20 cellular contexts compared by ENCODE assay signal in the genomic region with DNA sequence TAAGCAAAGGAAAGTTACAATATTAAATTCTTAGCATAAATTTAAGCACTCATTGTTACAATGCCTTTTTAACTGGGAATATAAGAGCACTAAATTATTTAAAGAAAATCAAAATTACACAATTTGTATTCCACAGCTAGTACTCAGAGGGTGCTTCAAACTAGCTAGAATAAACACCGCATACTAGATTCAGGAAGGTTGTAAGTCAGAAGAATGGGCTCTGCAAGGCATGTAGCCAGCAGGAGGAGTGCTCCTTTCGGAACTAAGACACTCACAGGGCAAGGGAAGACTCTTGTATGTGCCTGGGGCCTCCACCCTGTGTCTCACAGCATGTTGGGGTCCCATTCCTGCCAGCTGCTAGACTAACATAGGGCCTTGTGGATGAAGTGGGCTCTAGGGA.
DNase-seq lines count a peak whose midpoint lies in the region; ATAC-seq and TF ChIP-seq lines count a peak whose summit lies in the region.
"Had no signal": no experiment of that assay in that cellular context is flagged by ENCODE, and none has a peak within 500 bp of the region (broad histone marks: within the 10 kb centered on the region; RNA-seq: fewer than 3 reads in every experiment).

No MANE protein-coding gene starts in this region.

- H3K79me2 ChIP-seq in mammary epithelial cell (ENCODE audit: insufficient read depth, low read length): no peaks in the 10 kb centered on the region

- ATAC-seq in natural killer cell treated with Interleukin-12 subunit alpha and Interleukin-12 subunit beta and Interleukin-15 and Interleukin-18, amount 100 ng/mL, for 72 hours: no peak
- ATAC-seq in natural killer cell (no peak), left lung (peak; percentile 90), upper lobe of right lung (peak; percentile 63), GM21423 (IDR thresholded peaks at IDR 0.05; ENCODE audit: unreplicated experiment) (no peak)
- ATAC-seq: A549; CD8-positive, alpha-beta T cell had no signal

- peak overlapping the region; percentile 7 for H2BK5ac ChIP-seq in neuronal stem cell (ENCODE audit: low read length)

- no peaks in the 10 kb centered on the region for H3K27me3 Mint-ChIP-seq in natural killer cell treated with Interleukin-12 subunit alpha and Interleukin-12 subunit beta and Interleukin-15 and Interleukin-18, amount 100 ng/mL, for 72 hours
- H3K27me3 Mint-ChIP-seq in natural killer cell (ENCODE audit: low read depth in 2 of 2): no peaks in the 10 kb centered on the region
- H3K27me3 Mint-ChIP-seq: B cell; CD4-positive, alpha-beta T cell had no signal

- H3K4me2 ChIP-seq in neuronal stem cell (ENCODE audit: insufficient read depth, low read length, poor library complexity, severe bottlenecking) (no peak overlapping the region), mammary epithelial cell (ENCODE audit: insufficient read depth, low read depth, low read length) (no peak overlapping the region)
- H3K4me2 ChIP-seq: A549; BLaER1 treated with 17β-estradiol and CSF1 and Interleukin-3, amounts not matched to agents 10 nM and 100 nM had no signal

- no peak overlapping the region for H3K14ac ChIP-seq in neuronal stem cell (ENCODE audit: low read length)

- peak overlapping the region; percentile 83 for H4K8ac ChIP-seq in neuronal stem cell (ENCODE audit: low read depth, low read length)

- H3K27ac ChIP-seq in left lung (no peak overlapping the region), neuronal stem cell (replicated peaks; ENCODE audit: low read length) (no peak overlapping the region), upper lobe of right lung (no peak overlapping the region), mammary epithelial cell (ENCODE audit: insufficient read depth, low read depth, low read length) (no peak overlapping the region)
- H3K27ac ChIP-seq: 22Rv1; A549; BLaER1 treated with 17β-estradiol and CSF1 and Interleukin-3, amounts not matched to agents 10 nM and 100 nM; C4-2B had no signal

- no peak overlapping the region for H3K4ac ChIP-seq in neuronal stem cell (ENCODE audit: low read length)

- no peak overlapping the region for H2AK5ac ChIP-seq in neuronal stem cell (ENCODE audit: low read depth, low read length)

- H3K9ac ChIP-seq in neuronal stem cell (ENCODE audit: low read depth, low read length, poor library complexity) (no peak overlapping the region), mammary epithelial cell (ENCODE audit: insufficient read depth, low read length) (no peak overlapping the region)
- H3K9ac ChIP-seq: BLaER1 treated with 17β-estradiol and CSF1 and Interleukin-3, amounts not matched to agents 10 nM and 100 nM had no signal

- H2BK15ac ChIP-seq in neuronal stem cell (ENCODE audit: low read length): no peak overlapping the region

- TF ChIP-seq CTCF in natural killer cell (IDR thresholded peaks at IDR 0.05) (no peak), left lung (IDR thresholded peaks at IDR 0.05) (no peak), upper lobe of right lung (IDR thresholded peaks at IDR 0.05) (no peak), mammary epithelial cell (conservative IDR thresholded peaks at IDR 0.05 in 1 of 2, IDR thresholded peaks at IDR 0.05 in 1 of 2; ENCODE audit: extremely low read depth in 1 of 2, insufficient read depth in 1 of 2, low read depth in 1 of 2, low read length in 2 of 2) (no peak)

- intact Hi-C loops in natural killer cell (cut with micrococcal nuclease): no loop called here
- intact Hi-C loops in left lung (cut with DNase I): no loop called here
- intact Hi-C loops in upper lobe of right lung (cut with DNase I): no loop called here
- intact Hi-C loops in mammary epithelial cell (cut with micrococcal nuclease): loop anchor here (5.0 kb wide), 1 partner anchor 328 kb away; a partner anchor contains a TSS

- no peaks in the 10 kb centered on the region for H3K79me1 ChIP-seq in neuronal stem cell (ENCODE audit: low read depth, low read length)

- no peaks in the 10 kb centered on the region for H3K4me1 Mint-ChIP-seq in natural killer cell treated with Interleukin-12 subunit alpha and Interleukin-12 subunit beta and Interleukin-15 and Interleukin-18, amount 100 ng/mL, for 72 hours (ENCODE audit: low read depth in 2 of 2)
- H3K4me1 Mint-ChIP-seq in natural killer cell: no peaks in the 10 kb centered on the region
- H3K4me1 Mint-ChIP-seq: B cell had no signal

- dilution Hi-C loops in mammary epithelial cell (cut with HindIII; ENCODE audit: low sequenced_read_pairs): no loop called here

- no peak overlapping the region for H4K91ac ChIP-seq in neuronal stem cell (ENCODE audit: low read depth, low read length, poor library complexity)

- H3K4me1 ChIP-seq in left lung (no peaks in the 10 kb centered on the region), neuronal stem cell (ENCODE audit: control insufficient read depth in 2 of 2, insufficient read depth in 1 of 2, low read depth in 1 of 2, low read length in 2 of 2) (peaks cover 0 to 2% of the 10 kb centered on the region in 2 donors), upper lobe of right lung (no peaks in the 10 kb centered on the region), mammary epithelial cell (ENCODE audit: insufficient read depth, low read length) (no peaks in the 10 kb centered on the region)
- H3K4me1 ChIP-seq: A549; BLaER1 treated with 17β-estradiol and CSF1 and Interleukin-3, amounts not matched to agents 10 nM and 100 nM; Caco-2 had no signal

- H3K9me3 ChIP-seq in left lung: no peaks in the 10 kb centered on the region
- H3K9me3 ChIP-seq in neuronal stem cell (replicated peaks in 1 of 2; ENCODE audit: control insufficient read depth in 2 of 2, insufficient read depth in 1 of 2, low read depth in 1 of 2, low read length in 2 of 2): no peaks in the 10 kb centered on the region
- H3K9me3 ChIP-seq in upper lobe of right lung: no peaks in the 10 kb centered on the region
- H3K9me3 ChIP-seq in mammary epithelial cell (replicated peaks; ENCODE audit: insufficient read depth, low read length): no peaks in the 10 kb centered on the region
- H3K9me3 ChIP-seq: A549; BLaER1 treated with 17β-estradiol and CSF1 and Interleukin-3, amounts not matched to agents 10 nM and 100 nM; Caco-2 had no signal

- H2AFZ ChIP-seq in neuronal stem cell (ENCODE audit: low read length): no peak overlapping the region
- H2AFZ ChIP-seq in mammary epithelial cell (ENCODE audit: low read depth, low read length): no peak overlapping the region

- H3K18ac ChIP-seq in neuronal stem cell (ENCODE audit: low read length): no peak overlapping the region

- H3K23ac ChIP-seq in neuronal stem cell (ENCODE audit: low read depth, low read length, poor library complexity): no peak overlapping the region

- no peaks in the 10 kb centered on the region for H3K36me3 ChIP-seq in left lung
- no peaks in the 10 kb centered on the region for H3K36me3 ChIP-seq in neuronal stem cell (replicated peaks in 1 of 2; ENCODE audit: control insufficient read depth in 2 of 2, insufficient read depth in 2 of 2, low read length in 2 of 2)
- H3K36me3 ChIP-seq in upper lobe of right lung: no peaks in the 10 kb centered on the region
- H3K36me3 ChIP-seq in mammary epithelial cell (ENCODE audit: insufficient read depth, low read length): no peaks in the 10 kb centered on the region
- H3K36me3 ChIP-seq: BLaER1 treated with 17β-estradiol and CSF1 and Interleukin-3, amounts not matched to agents 10 nM and 100 nM had no signal

- DNase-seq in natural killer cell treated with Interleukin-12 subunit alpha and Interleukin-12 subunit beta and Interleukin-15 and Interleukin-18, amount 100 ng/mL, for 72 hours (ENCODE audit: low spot score): peak; percentile 41
- no peak for DNase-seq in natural killer cell
- no peak for DNase-seq in left lung
- DNase-seq in neuronal stem cell (ENCODE audit: low spot score): no peak
- no peak for DNase-seq in upper lobe of right lung
- no peak for DNase-seq in mammary epithelial cell
- no peak for DNase-seq in activated effector memory CD4-positive, alpha-beta T cell treated with Interleukin-2 at 50 U/mL for 16 hours
- DNase-seq: AML-193; Caco-2; Calu3; CD4-positive, alpha-beta T cell; CD8-positive, alpha-beta T cell; DMS79 treated with DMSO at 0.1 percent for 48 hours; GF-D8 had no signal

- no peaks in the 10 kb centered on the region for H4K20me1 ChIP-seq in mammary epithelial cell (ENCODE audit: insufficient read depth, low read length)
- H4K20me1 ChIP-seq: BLaER1 treated with 17β-estradiol and CSF1 and Interleukin-3, amounts not matched to agents 10 nM and 100 nM had no signal

- no CpG with 5 or more reads among the region's 2 CpGs for WGBS in neuronal stem cell (ENCODE audit: extremely low coverage in 2 of 2, insufficient read length in 2 of 2, insufficient replicate concordance in 1 of 2), 2 donors
- WGBS in mammary epithelial cell (ENCODE audit: low coverage, missing lambda C conversion rate): 50% methylated on average over 2 of the region's 2 CpGs

- no peak overlapping the region for H3K4me3 ChIP-seq in left lung
- H3K4me3 ChIP-seq in neuronal stem cell (ENCODE audit: low read length in 2 of 2): no peak overlapping the region
- H3K4me3 ChIP-seq in upper lobe of right lung: no peak overlapping the region
- H3K4me3 ChIP-seq in mammary epithelial cell (replicated peaks in 1 of 3; ENCODE audit: insufficient read depth in 1 of 3, low read depth in 2 of 3, low read length in 3 of 3): no peak overlapping the region
- H3K4me3 ChIP-seq: A549; BLaER1 treated with 17β-estradiol and CSF1 and Interleukin-3, amounts not matched to agents 10 nM and 100 nM had no signal

- no peaks in the 10 kb centered on the region for H3K36me3 Mint-ChIP-seq in natural killer cell treated with Interleukin-12 subunit alpha and Interleukin-12 subunit beta and Interleukin-15 and Interleukin-18, amount 100 ng/mL, for 72 hours
- H3K36me3 Mint-ChIP-seq in natural killer cell: no peaks in the 10 kb centered on the region
- H3K36me3 Mint-ChIP-seq: CD8-positive, alpha-beta T cell had no signal

- H3K9me3 Mint-ChIP-seq in natural killer cell treated with Interleukin-12 subunit alpha and Interleukin-12 subunit beta and Interleukin-15 and Interleukin-18, amount 100 ng/mL, for 72 hours: no peaks in the 10 kb centered on the region
- H3K9me3 Mint-ChIP-seq in natural killer cell: no peaks in the 10 kb centered on the region
- H3K9me3 Mint-ChIP-seq: CD4-positive, alpha-beta T cell; CD8-positive, alpha-beta T cell had no signal

- H2BK120ac ChIP-seq in neuronal stem cell (ENCODE audit: low read depth, low read length): no peak overlapping the region

- H3K27ac Mint-ChIP-seq in natural killer cell treated with Interleukin-12 subunit alpha and Interleukin-12 subunit beta and Interleukin-15 and Interleukin-18, amount 100 ng/mL, for 72 hours: no peak overlapping the region
- no peak overlapping the region for H3K27ac Mint-ChIP-seq in natural killer cell
- H3K27ac Mint-ChIP-seq: B cell; CD4-positive, alpha-beta T cell; CD8-positive, alpha-beta T cell had no signal

- CTCF ChIA-PET in mammary epithelial cell (lab: Charles Lee; ENCODE audit: low non-redundant PET): no interaction called here

- H3K27me3 ChIP-seq in left lung (no peaks in the 10 kb centered on the region), neuronal stem cell (ENCODE audit: control insufficient read depth in 3 of 3, insufficient read depth in 3 of 3, low read depth in 1 of 3, low read length in 3 of 3) (no peaks in the 10 kb centered on the region), upper lobe of right lung (no peaks in the 10 kb centered on the region), mammary epithelial cell (ENCODE audit: insufficient read depth, low read length) (no peaks in the 10 kb centered on the region)
- H3K27me3 ChIP-seq: BLaER1 treated with 17β-estradiol and CSF1 and Interleukin-3, amounts not matched to agents 10 nM and 100 nM had no signal

- no peak overlapping the region for H2BK12ac ChIP-seq in neuronal stem cell (ENCODE audit: low read length)

- in situ Hi-C loops in mammary epithelial cell (cut with MboI; ENCODE audit: low sequenced_read_pairs in 2 of 2): no loop called here

- no peak overlapping the region for H3K4me3 Mint-ChIP-seq in natural killer cell treated with Interleukin-12 subunit alpha and Interleukin-12 subunit beta and Interleukin-15 and Interleukin-18, amount 100 ng/mL, for 72 hours
- H3K4me3 Mint-ChIP-seq in natural killer cell: no peak overlapping the region
- H3K4me3 Mint-ChIP-seq: B cell; CD4-positive, alpha-beta T cell; CD8-positive, alpha-beta T cell had no signal

- no TSS peak for BruUV-seq in mammary epithelial cell (replicated peaks; lab: Mats Ljungman, UMichigan)

Comparison
In these comparisons a context has a peak if more than half of its experiments do, and no peak if none do; other contexts are left out.
1. ATAC-seq: peak in left lung (single experiment) and upper lobe of right lung (single experiment); none in natural killer cell treated with Interleukin-12 subunit alpha and Interleukin-12 subunit beta and Interleukin-15 and Interleukin-18, amount 100 ng/mL, for 72 hours (0 of 2), natural killer cell (0 of 3) and GM21423 (single experiment).